Comparison of ENCODE assay signal across 1 cellular context in genomic region chr5:116671211-116671736, GRCh38.
TF ChIP-seq lines count a peak whose summit lies in the region.

No MANE protein-coding gene starts in this region.

TF ChIP-seq in GM12878, 131 proteins besides CTCF, POLR2A, EP300 and RAD21 (continued from another document and continues in another):
- TF ChIP-seq ZBTB11 (CRISPR knock-in tag; IDR thresholded peaks at IDR 0.05) (no peak), IRF4 (IDR thresholded peaks at IDR 0.05; ENCODE audit: low read depth, low read length) (peak; percentile 92), GABPA (IDR thresholded peaks at IDR 0.05; ENCODE audit: low read depth) (no peak), KLF5 (IDR thresholded peaks at IDR 0.05; ENCODE audit: partially characterized antibody) (peak; percentile 55), MYC (IDR thresholded peaks at IDR 0.05; ENCODE audit: insufficient read depth, insufficient read length, insufficient replicate concordance, low read length, severe bottlenecking) (no peak), BMI1 (IDR thresholded peaks at IDR 0.05; ENCODE audit: borderline replicate concordance) (peak; percentile 39; the same call in 1 of the 2 replicates), BCL11A (IDR thresholded peaks at IDR 0.05; ENCODE audit: low read depth, low read length) (peak; percentile 81), RBBP5 (conservative IDR thresholded peaks at IDR 0.05) (no peak), HDAC6 (IDR thresholded peaks at IDR 0.05; ENCODE audit: unreplicated experiment) (no peak), NFYA (IDR thresholded peaks at IDR 0.05; ENCODE audit: borderline replicate concordance, low read depth, low read length) (no peak), TCF7 (IDR thresholded peaks at IDR 0.05; ENCODE audit: borderline replicate concordance) (no peak), PAX5 (IDR thresholded peaks at IDR 0.05; ENCODE audit: borderline replicate concordance, low read depth, low read length) (peak; percentile 79), CEBPZ (IDR thresholded peaks at IDR 0.05; ENCODE audit: low read depth, low read length) (no peak), ZNF217 (IDR thresholded peaks at IDR 0.05) (no peak), ZSCAN29 (IDR thresholded peaks at IDR 0.05) (no peak), WRNIP1 (IDR thresholded peaks at IDR 0.05; ENCODE audit: borderline replicate concordance, low read depth, low read length) (0 out of 2 replicates have a peak, but pooled peaks have one; percentile 79), CHD4 (IDR thresholded peaks at IDR 0.05) (no peak), TARDBP (IDR thresholded peaks at IDR 0.05; ENCODE audit: borderline replicate concordance) (no peak; the same call in 1 of the 2 replicates), MYB (IDR thresholded peaks at IDR 0.05; ENCODE audit: borderline replicate concordance, low read depth, low read length) (0 out of 2 replicates have a peak, but pooled peaks have one; percentile 26), NKRF (conservative IDR thresholded peaks at IDR 0.05) (no peak), ZBED1 (IDR thresholded peaks at IDR 0.05; ENCODE audit: borderline replicate concordance) (0 out of 2 replicates have a peak, but pooled peaks have one; percentile 74), NFIC (IDR thresholded peaks at IDR 0.05; ENCODE audit: low read depth, low read length) (peak; percentile 75), ZZZ3 (IDR thresholded peaks at IDR 0.05; ENCODE audit: control insufficient read depth, insufficient read length, low read depth) (no peak), STAT1 (conservative IDR thresholded peaks at IDR 0.05) (no peak), CHD2 (IDR thresholded peaks at IDR 0.05; ENCODE audit: borderline replicate concordance, low read depth, low read length) (peak; percentile 78; the same call in 1 of the 2 replicates), PAX8 (IDR thresholded peaks at IDR 0.05) (no peak), IKZF2 (IDR thresholded peaks at IDR 0.05) (peak; percentile 97 to 98), ATF3 (IDR thresholded peaks at IDR 0.05; ENCODE audit: borderline replicate concordance, extremely low read depth, low read depth, low read length) (no peak), NRF1 (conservative IDR thresholded peaks at IDR 0.05; ENCODE audit: low read depth, low read length) (no peak), POLR2AphosphoS2 (IDR thresholded peaks at IDR 0.05; ENCODE audit: low read depth, low read length) (no peak), FOXK2 (IDR thresholded peaks at IDR 0.05) (no peak), MLLT1 (IDR thresholded peaks at IDR 0.05) (peak; percentile 84), ZNF384 (IDR thresholded peaks at IDR 0.05; ENCODE audit: borderline replicate concordance, low read depth, low read length) (peak; percentile 47; the same call in 1 of the 2 replicates), SUPT20H (IDR thresholded peaks at IDR 0.05; ENCODE audit: borderline replicate concordance, control insufficient read depth, low read depth, low read length) (no peak), E2F8 (IDR thresholded peaks at IDR 0.05; ENCODE audit: low read depth, partially characterized antibody) (no peak), SP1 (IDR thresholded peaks at IDR 0.05; ENCODE audit: low read depth, low read length) (peak; percentile 36), SMARCA5 (IDR thresholded peaks at IDR 0.05) (no peak), YBX1 (IDR thresholded peaks at IDR 0.05) (no peak), BCLAF1 (IDR thresholded peaks at IDR 0.05) (no peak), MAX (IDR thresholded peaks at IDR 0.05; ENCODE audit: low read depth, low read length) (0 out of 2 replicates have a peak, but pooled peaks have one; percentile 31), NR2C2 (IDR thresholded peaks at IDR 0.05; ENCODE audit: borderline replicate concordance, control insufficient read depth, insufficient read length, low read depth) (no peak), PBX3 (IDR thresholded peaks at IDR 0.05; ENCODE audit: insufficient replicate concordance, low read depth, low read length) (no peak), RAD51 (IDR thresholded peaks at IDR 0.05) (peak; percentile 87), RELB (IDR thresholded peaks at IDR 0.05; ENCODE audit: low read depth) (peak; percentile 90)
